In the genomic region with DNA sequence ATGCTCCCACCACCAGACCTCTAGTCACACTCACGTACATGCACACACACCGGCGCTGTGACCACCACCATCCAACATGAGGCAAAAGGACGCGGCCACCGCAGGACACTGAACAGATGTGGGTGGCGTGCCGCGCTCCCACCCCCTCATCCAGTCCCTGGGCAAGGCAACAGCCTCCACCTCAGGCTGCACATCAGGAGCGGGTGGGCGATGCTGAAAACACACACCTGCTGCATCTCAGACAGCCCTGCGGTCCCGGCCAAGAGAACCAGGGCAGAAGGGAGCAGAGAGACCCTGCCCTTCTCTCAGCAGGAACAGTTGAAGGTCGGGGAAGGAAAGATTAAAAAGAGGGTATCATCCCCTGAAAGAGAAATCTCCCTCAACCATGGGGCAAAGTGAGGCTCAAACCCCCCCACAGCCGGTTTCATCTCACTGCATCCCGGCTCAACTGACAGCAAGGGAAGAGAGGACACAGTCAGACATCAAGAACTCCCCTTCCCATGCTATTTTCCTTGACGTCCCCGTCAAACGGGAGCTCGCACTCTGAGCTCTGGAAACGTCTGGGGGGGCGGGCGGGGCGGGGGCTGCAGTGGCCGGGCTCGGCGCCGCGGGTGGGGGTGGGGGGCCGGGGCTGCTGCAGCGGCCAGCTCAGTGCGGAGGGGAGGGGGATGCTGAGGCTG, we compare ENCODE assay signal across 1 cellular context.
TF ChIP-seq lines count a peak whose summit lies in the region.

No MANE protein-coding gene starts in this region.

TF ChIP-seq in endothelial cell of umbilical vein, 7 proteins besides CTCF, POLR2A, EP300 and RAD21:
- no peak for TF ChIP-seq FOS (IDR thresholded peaks at IDR 0.05; ENCODE audit: borderline replicate concordance, insufficient read depth, low read length)
- no peak for TF ChIP-seq JUN (IDR thresholded peaks at IDR 0.05; ENCODE audit: borderline replicate concordance, insufficient read depth, insufficient read length, low read depth)
- no peak for TF ChIP-seq GATA2 (IDR thresholded peaks at IDR 0.05; ENCODE audit: insufficient read depth, insufficient read length, low read depth, low read length)
- no peak for TF ChIP-seq POLR2AphosphoS5 (IDR thresholded peaks at IDR 0.05; ENCODE audit: insufficient read depth, low read depth, low read length)
- no peak for TF ChIP-seq MYC (IDR thresholded peaks at IDR 0.05; ENCODE audit: low read depth, low read length)
- no peak for TF ChIP-seq EZH2 (IDR thresholded peaks at IDR 0.05; ENCODE audit: borderline replicate concordance, low read depth, low read length, severe bottlenecking)
- TF ChIP-seq, protein P1, sequence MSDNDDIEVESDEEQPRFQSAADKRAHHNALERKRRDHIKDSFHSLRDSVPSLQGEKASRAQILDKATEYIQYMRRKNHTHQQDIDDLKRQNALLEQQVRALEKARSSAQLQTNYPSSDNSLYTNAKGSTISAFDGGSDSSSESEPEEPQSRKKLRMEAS (IDR thresholded peaks at IDR 0.05; ENCODE audit: insufficient read depth, insufficient read length): no peak
